3 cellular contexts compared by ENCODE assay signal in the genomic region with DNA sequence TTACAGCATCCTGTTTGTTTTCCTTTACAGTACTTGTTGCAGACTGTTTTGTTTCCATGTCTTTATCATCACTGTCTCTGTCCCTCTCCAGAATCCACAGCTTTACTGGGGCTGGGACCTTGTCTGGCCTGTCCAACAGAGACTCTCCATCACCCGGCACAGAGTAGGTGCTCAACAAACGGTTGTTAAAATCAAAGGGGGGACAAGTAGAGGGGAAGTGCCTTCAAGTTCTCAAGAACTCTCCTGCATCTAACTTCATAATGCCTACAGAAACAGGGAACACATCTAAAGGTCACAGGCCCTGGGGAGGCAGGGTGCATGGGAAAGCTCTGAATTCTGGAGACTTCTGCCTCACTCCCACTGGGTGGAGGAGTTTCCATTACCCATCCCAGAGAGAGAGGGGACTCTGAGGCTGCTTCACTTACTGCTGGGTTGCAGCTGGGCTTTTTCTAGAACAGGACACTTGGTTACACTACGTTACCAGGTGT.
TF ChIP-seq lines count a peak whose summit lies in the region.

No MANE protein-coding gene starts in this region.

TF ChIP-seq in HEK293, 187 proteins besides CTCF, POLR2A, EP300 and RAD21:
- TF ChIP-seq ZNF394 (tag by site-specific recombination; IDR thresholded peaks at IDR 0.05; ENCODE audit: borderline replicate concordance) (no peak), ZNF555 (tag by site-specific recombination; conservative IDR thresholded peaks at IDR 0.05) (no peak), ZFHX2 (tag by site-specific recombination; conservative IDR thresholded peaks at IDR 0.05) (no peak), ZNF843 (tag by site-specific recombination; IDR thresholded peaks at IDR 0.05) (no peak), ZFP69B (tag by site-specific recombination; IDR thresholded peaks at IDR 0.05) (no peak), YY2 (tag by site-specific recombination; IDR thresholded peaks at IDR 0.05) (no peak), ZNF112 (tag by site-specific recombination; IDR thresholded peaks at IDR 0.05) (no peak), ZNF785 (tag by site-specific recombination; IDR thresholded peaks at IDR 0.05) (no peak), ZBTB1 (tag by site-specific recombination; IDR thresholded peaks at IDR 0.05) (no peak), ZNF561 (tag by site-specific recombination; IDR thresholded peaks at IDR 0.05; ENCODE audit: borderline replicate concordance) (no peak), WT1 (tag by site-specific recombination; IDR thresholded peaks at IDR 0.05) (no peak), ZNF2 (tag by site-specific recombination; IDR thresholded peaks at IDR 0.05) (no peak), SCRT2 (tag by site-specific recombination; IDR thresholded peaks at IDR 0.05) (peak; percentile 54), ZNF664 (tag by site-specific recombination; IDR thresholded peaks at IDR 0.05) (0 out of 2 replicates have a peak, but pooled peaks have one; percentile 75), ZNF423 (tag by site-specific recombination; IDR thresholded peaks at IDR 0.05) (no peak)

TF ChIP-seq in GM12878, 131 proteins besides CTCF, POLR2A, EP300 and RAD21:
- no peak for TF ChIP-seq ZNF384 (IDR thresholded peaks at IDR 0.05; ENCODE audit: borderline replicate concordance, low read depth, low read length)
- no peak for TF ChIP-seq YY1 (IDR thresholded peaks at IDR 0.05; ENCODE audit: low read depth, low read length)
- TF ChIP-seq TCF12 (IDR thresholded peaks at IDR 0.05; ENCODE audit: low read depth, low read length): 0 out of 2 replicates have a peak, but pooled peaks have one; percentile 56
- TF ChIP-seq SMARCA5 (IDR thresholded peaks at IDR 0.05): 0 out of 2 replicates have a peak, but pooled peaks have one; percentile 13
- no peak for TF ChIP-seq ZNF274 (IDR thresholded peaks at IDR 0.05; ENCODE audit: insufficient read depth, insufficient read length)
- 0 out of 2 replicates have a peak, but pooled peaks have one; percentile 8 for TF ChIP-seq DPF2 (IDR thresholded peaks at IDR 0.05)
- TF ChIP-seq NR2F1 (conservative IDR thresholded peaks at IDR 0.05): 0 out of 2 replicates have a peak, but pooled peaks have one; percentile 8
TF ChIP-seq in GM12878: peak in this region for 4.

TF ChIP-seq in HepG2, 621 proteins besides CTCF, POLR2A, EP300 and RAD21:
- TF ChIP-seq ZNF773 (CRISPR knock-in tag; IDR thresholded peaks at IDR 0.05; ENCODE audit: borderline replicate concordance): no peak
- no peak for TF ChIP-seq ZNF143 (CRISPR knock-in tag; IDR thresholded peaks at IDR 0.05)
- no peak for TF ChIP-seq CREM (IDR thresholded peaks at IDR 0.05)
- TF ChIP-seq CREM (CRISPR knock-in tag; IDR thresholded peaks at IDR 0.05): no peak
- TF ChIP-seq, protein P1, sequence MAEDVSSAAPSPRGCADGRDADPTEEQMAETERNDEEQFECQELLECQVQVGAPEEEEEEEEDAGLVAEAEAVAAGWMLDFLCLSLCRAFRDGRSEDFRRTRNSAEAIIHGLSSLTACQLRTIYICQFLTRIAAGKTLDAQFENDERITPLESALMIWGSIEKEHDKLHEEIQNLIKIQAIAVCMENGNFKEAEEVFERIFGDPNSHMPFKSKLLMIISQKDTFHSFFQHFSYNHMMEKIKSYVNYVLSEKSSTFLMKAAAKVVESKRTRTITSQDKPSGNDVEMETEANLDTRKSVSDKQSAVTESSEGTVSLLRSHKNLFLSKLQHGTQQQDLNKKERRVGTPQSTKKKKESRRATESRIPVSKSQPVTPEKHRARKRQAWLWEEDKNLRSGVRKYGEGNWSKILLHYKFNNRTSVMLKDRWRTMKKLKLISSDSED (CRISPR knock-in tag; IDR thresholded peaks at IDR 0.05): no peak
- no peak for TF ChIP-seq IRF2 (CRISPR knock-in tag; IDR thresholded peaks at IDR 0.05)
- no peak for TF ChIP-seq HNRNPLL (IDR thresholded peaks at IDR 0.05; ENCODE audit: low read depth, low read length, poor library complexity, severe bottlenecking)
- no peak for TF ChIP-seq ARNTL (CRISPR knock-in tag; IDR thresholded peaks at IDR 0.05)
- TF ChIP-seq NCOR1 (IDR thresholded peaks at IDR 0.05; ENCODE audit: borderline replicate concordance, low read length): no peak
- TF ChIP-seq, protein P2, sequence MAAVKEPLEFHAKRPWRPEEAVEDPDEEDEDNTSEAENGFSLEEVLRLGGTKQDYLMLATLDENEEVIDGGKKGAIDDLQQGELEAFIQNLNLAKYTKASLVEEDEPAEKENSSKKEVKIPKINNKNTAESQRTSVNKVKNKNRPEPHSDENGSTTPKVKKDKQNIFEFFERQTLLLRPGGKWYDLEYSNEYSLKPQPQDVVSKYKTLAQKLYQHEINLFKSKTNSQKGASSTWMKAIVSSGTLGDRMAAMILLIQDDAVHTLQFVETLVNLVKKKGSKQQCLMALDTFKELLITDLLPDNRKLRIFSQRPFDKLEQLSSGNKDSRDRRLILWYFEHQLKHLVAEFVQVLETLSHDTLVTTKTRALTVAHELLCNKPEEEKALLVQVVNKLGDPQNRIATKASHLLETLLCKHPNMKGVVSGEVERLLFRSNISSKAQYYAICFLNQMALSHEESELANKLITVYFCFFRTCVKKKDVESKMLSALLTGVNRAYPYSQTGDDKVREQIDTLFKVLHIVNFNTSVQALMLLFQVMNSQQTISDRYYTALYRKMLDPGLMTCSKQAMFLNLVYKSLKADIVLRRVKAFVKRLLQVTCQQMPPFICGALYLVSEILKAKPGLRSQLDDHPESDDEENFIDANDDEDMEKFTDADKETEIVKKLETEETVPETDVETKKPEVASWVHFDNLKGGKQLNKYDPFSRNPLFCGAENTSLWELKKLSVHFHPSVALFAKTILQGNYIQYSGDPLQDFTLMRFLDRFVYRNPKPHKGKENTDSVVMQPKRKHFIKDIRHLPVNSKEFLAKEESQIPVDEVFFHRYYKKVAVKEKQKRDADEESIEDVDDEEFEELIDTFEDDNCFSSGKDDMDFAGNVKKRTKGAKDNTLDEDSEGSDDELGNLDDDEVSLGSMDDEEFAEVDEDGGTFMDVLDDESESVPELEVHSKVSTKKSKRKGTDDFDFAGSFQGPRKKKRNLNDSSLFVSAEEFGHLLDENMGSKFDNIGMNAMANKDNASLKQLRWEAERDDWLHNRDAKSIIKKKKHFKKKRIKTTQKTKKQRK (IDR thresholded peaks at IDR 0.05; ENCODE audit: low read length): no peak
- TF ChIP-seq, protein P3, sequence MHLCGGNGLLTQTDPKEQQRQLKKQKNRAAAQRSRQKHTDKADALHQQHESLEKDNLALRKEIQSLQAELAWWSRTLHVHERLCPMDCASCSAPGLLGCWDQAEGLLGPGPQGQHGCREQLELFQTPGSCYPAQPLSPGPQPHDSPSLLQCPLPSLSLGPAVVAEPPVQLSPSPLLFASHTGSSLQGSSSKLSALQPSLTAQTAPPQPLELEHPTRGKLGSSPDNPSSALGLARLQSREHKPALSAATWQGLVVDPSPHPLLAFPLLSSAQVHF (CRISPR knock-in tag; IDR thresholded peaks at IDR 0.05): no peak
- TF ChIP-seq ZNF615 (CRISPR knock-in tag; IDR thresholded peaks at IDR 0.05; ENCODE audit: borderline replicate concordance): no peak
- TF ChIP-seq, protein P4, sequence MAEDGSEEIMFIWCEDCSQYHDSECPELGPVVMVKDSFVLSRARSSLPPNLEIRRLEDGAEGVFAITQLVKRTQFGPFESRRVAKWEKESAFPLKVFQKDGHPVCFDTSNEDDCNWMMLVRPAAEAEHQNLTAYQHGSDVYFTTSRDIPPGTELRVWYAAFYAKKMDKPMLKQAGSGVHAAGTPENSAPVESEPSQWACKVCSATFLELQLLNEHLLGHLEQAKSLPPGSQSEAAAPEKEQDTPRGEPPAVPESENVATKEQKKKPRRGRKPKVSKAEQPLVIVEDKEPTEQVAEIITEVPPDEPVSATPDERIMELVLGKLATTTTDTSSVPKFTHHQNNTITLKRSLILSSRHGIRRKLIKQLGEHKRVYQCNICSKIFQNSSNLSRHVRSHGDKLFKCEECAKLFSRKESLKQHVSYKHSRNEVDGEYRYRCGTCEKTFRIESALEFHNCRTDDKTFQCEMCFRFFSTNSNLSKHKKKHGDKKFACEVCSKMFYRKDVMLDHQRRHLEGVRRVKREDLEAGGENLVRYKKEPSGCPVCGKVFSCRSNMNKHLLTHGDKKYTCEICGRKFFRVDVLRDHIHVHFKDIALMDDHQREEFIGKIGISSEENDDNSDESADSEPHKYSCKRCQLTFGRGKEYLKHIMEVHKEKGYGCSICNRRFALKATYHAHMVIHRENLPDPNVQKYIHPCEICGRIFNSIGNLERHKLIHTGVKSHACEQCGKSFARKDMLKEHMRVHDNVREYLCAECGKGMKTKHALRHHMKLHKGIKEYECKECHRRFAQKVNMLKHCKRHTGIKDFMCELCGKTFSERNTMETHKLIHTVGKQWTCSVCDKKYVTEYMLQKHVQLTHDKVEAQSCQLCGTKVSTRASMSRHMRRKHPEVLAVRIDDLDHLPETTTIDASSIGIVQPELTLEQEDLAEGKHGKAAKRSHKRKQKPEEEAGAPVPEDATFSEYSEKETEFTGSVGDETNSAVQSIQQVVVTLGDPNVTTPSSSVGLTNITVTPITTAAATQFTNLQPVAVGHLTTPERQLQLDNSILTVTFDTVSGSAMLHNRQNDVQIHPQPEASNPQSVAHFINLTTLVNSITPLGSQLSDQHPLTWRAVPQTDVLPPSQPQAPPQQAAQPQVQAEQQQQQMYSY (CRISPR knock-in tag; IDR thresholded peaks at IDR 0.05): no peak
- TF ChIP-seq ZFP37 (CRISPR knock-in tag; IDR thresholded peaks at IDR 0.05; ENCODE audit: borderline replicate concordance): no peak
- TF ChIP-seq TBX3 (IDR thresholded peaks at IDR 0.05; ENCODE audit: borderline replicate concordance): no peak
